In genomic region chr6:161498359-161498758, GRCh38 we compare ENCODE assay signal across 8 cellular contexts.
DNase-seq lines count a peak whose midpoint lies in the region; ATAC-seq and TF ChIP-seq lines count a peak whose summit lies in the region.

No MANE protein-coding gene starts in this region.

- no peak overlapping the region for H3K4me3 ChIP-seq in ACC112 (ENCODE audit: low read depth, low read length)
- no peak overlapping the region for H3K4me3 ChIP-seq in PC-9

- no peaks in the 10 kb centered on the region for H3K9me3 ChIP-seq in PC-9 (ENCODE audit: insufficient read depth, low read depth)

- H3K9me2 ChIP-seq in PC-9 (ENCODE audit: insufficient read depth), result no peaks in the 10 kb centered on the region

- H3K27ac Mint-ChIP-seq in mesothelial cell of epicardium, result no peak overlapping the region
- no peak overlapping the region for H3K27ac Mint-ChIP-seq in activated CD8-positive, alpha-beta T cell treated with anti-CD3 and anti-CD28 coated beads, Interleukin-2, amount 10 ng/mL, durations not matched to agents 7 days and 5 days

- TF ChIP-seq CTCF in PC-9 (conservative IDR thresholded peaks at IDR 0.05), result 0 out of 2 replicates have a peak, but pooled peaks have one; percentile 25
- TF ChIP-seq CTCF in mesothelial cell of epicardium (IDR thresholded peaks at IDR 0.05; ENCODE audit: unreplicated experiment), result no peak

- CTCF ChIA-PET in PC-9 (lab: Charles Lee), result no interaction called here
- CTCF ChIA-PET in activated CD8-positive, alpha-beta T cell treated with anti-CD3 and anti-CD28 coated beads, Interleukin-2, amount 10 ng/mL, durations not matched to agents 7 days and 5 days (lab: Charles Lee), result interaction anchor here (0.8 kb wide), 1 partner anchor 10 kb away, joined by 3 read pairs; no protein-coding TSS in a partner anchor

- H3K27me3 ChIP-seq in ACC112 (ENCODE audit: insufficient read depth, low read length), result peaks cover 9% of the 10 kb centered on the region
- peaks cover 16% of the 10 kb centered on the region for H3K27me3 ChIP-seq in PC-9 (ENCODE audit: insufficient read depth, low read depth)

- H3K79me2 ChIP-seq in ACC112 (ENCODE audit: control insufficient read depth, insufficient read depth, low read length, unreplicated experiment) (no peaks in the 10 kb centered on the region), PC-9 (ENCODE audit: low read depth) (no peaks in the 10 kb centered on the region)

- ATAC-seq in HG03175 (IDR thresholded peaks at IDR 0.05; ENCODE audit: unreplicated experiment) (no peak), HG03097 (IDR thresholded peaks at IDR 0.05; ENCODE audit: low FRiP score, unreplicated experiment) (no peak)
- ATAC-seq in activated CD8-positive, alpha-beta T cell treated with anti-CD3 and anti-CD28 coated beads, Interleukin-2, amount 10 ng/mL, durations not matched to agents 7 days and 5 days, result no peak

- H3K9me3 Mint-ChIP-seq in mesothelial cell of epicardium, result no peaks in the 10 kb centered on the region
- H3K9me3 Mint-ChIP-seq in activated CD8-positive, alpha-beta T cell treated with anti-CD3 and anti-CD28 coated beads, Interleukin-2, amount 10 ng/mL, durations not matched to agents 7 days and 5 days (ENCODE audit: insufficient read depth), result peaks cover 6% of the 10 kb centered on the region

- no peak overlapping the region for H3K4me2 ChIP-seq in PC-9

- DNase-seq in HCEC 1CT (peak; percentile 66), PC-9 (no peak), globus pallidus (ENCODE audit: low spot score) (peak; percentile 13), mesothelial cell of epicardium (ENCODE audit: low spot score in 2 of 2, unreplicated experiment in 2 of 2) (no peak)
- no peak for DNase-seq in activated CD8-positive, alpha-beta T cell treated with anti-CD3 and anti-CD28 coated beads, Interleukin-2, amount 10 ng/mL, durations not matched to agents 7 days and 5 days

- no peaks in the 10 kb centered on the region for H3F3A ChIP-seq in PC-9 (ENCODE audit: insufficient read depth, low read depth)

- H3K27ac ChIP-seq in ACC112 (ENCODE audit: low read depth, low read length) (no peak overlapping the region), PC-9 (no peak overlapping the region)

- no peaks in the 10 kb centered on the region for H3K36me3 ChIP-seq in ACC112 (ENCODE audit: insufficient read depth, low read length)
- no peaks in the 10 kb centered on the region for H3K36me3 ChIP-seq in PC-9 (ENCODE audit: low read depth)

- peaks cover 11% of the 10 kb centered on the region for H3K27me3 Mint-ChIP-seq in mesothelial cell of epicardium (ENCODE audit: low read depth)
- no peaks in the 10 kb centered on the region for H3K27me3 Mint-ChIP-seq in activated CD8-positive, alpha-beta T cell treated with anti-CD3 and anti-CD28 coated beads, Interleukin-2, amount 10 ng/mL, durations not matched to agents 7 days and 5 days (ENCODE audit: low read depth)

- H3K4me3 Mint-ChIP-seq in mesothelial cell of epicardium, result no peak overlapping the region
- H3K4me3 Mint-ChIP-seq in activated CD8-positive, alpha-beta T cell treated with anti-CD3 and anti-CD28 coated beads, Interleukin-2, amount 10 ng/mL, durations not matched to agents 7 days and 5 days, result no peak overlapping the region

- POLR2A ChIA-PET in PC-9 (lab: Charles Lee; ENCODE audit: unreplicated experiment), result no interaction called here
- POLR2A ChIA-PET in activated CD8-positive, alpha-beta T cell treated with anti-CD3 and anti-CD28 coated beads, Interleukin-2, amount 10 ng/mL, durations not matched to agents 7 days and 5 days (lab: Charles Lee), result no interaction called here

- no peaks in the 10 kb centered on the region for H4K20me1 ChIP-seq in PC-9 (ENCODE audit: insufficient read depth)

- H3K4me1 Mint-ChIP-seq in mesothelial cell of epicardium, result peaks cover 4% of the 10 kb centered on the region
- H3K4me1 Mint-ChIP-seq in activated CD8-positive, alpha-beta T cell treated with anti-CD3 and anti-CD28 coated beads, Interleukin-2, amount 10 ng/mL, durations not matched to agents 7 days and 5 days (ENCODE audit: low read depth), result no peaks in the 10 kb centered on the region

- no peaks in the 10 kb centered on the region for H3K36me3 Mint-ChIP-seq in mesothelial cell of epicardium
- H3K36me3 Mint-ChIP-seq in activated CD8-positive, alpha-beta T cell treated with anti-CD3 and anti-CD28 coated beads, Interleukin-2, amount 10 ng/mL, durations not matched to agents 7 days and 5 days (ENCODE audit: low read depth), result no peaks in the 10 kb centered on the region

- intact Hi-C loops in PC-9 (cut with micrococcal nuclease; ENCODE audit: unreplicated experiment), result no loop called here

- no TSS peak for BruUV-seq in PC-9 (replicated peaks; lab: Mats Ljungman, UMichigan)

- peak overlapping the region; percentile 46 for H2AFZ ChIP-seq in ACC112 (ENCODE audit: low read length, unreplicated experiment)
- no peak overlapping the region for H2AFZ ChIP-seq in PC-9

- H3K4me1 ChIP-seq in ACC112 (ENCODE audit: control insufficient read depth, insufficient read depth, low read length, unreplicated experiment), result no peaks in the 10 kb centered on the region
- H3K4me1 ChIP-seq in PC-9 (replicated peaks; ENCODE audit: insufficient read depth), result no peaks in the 10 kb centered on the region

Comparison
In these comparisons a context has a peak if more than half of its experiments do, and no peak if none do; other contexts are left out.
1. DNase-seq: peak in HCEC 1CT (single experiment) and globus pallidus (single experiment); none in PC-9 (0 of 2), mesothelial cell of epicardium (0 of 2) and activated CD8-positive, alpha-beta T cell treated with anti-CD3 and anti-CD28 coated beads, Interleukin-2, amount 10 ng/mL, durations not matched to agents 7 days and 5 days (single experiment).